ENCODE assay signal across 13 cellular contexts in genomic region chr1:205599667-205600042, GRCh38. TPM values are rescaled to one million over a fixed set of nuclear protein-coding genes. Genes with fewer than 3 reads are reported as not detected.
A peak's percentile ranks its signal among the peaks of the same experiment; 100 is the strongest.
DNase-seq lines count a peak whose midpoint lies in the region; ATAC-seq and TF ChIP-seq lines count a peak whose summit lies in the region.
"Had no signal": no experiment of that assay in that cellular context is flagged by ENCODE, and none has a peak within 500 bp of the region (broad histone marks: within the 10 kb centered on the region; RNA-seq: fewer than 3 reads in every experiment).

No MANE protein-coding gene starts in this region.

- DNase-seq in heart right ventricle (no peak), Right ventricle myocardium superior (no peak), brain microvascular endothelial cell (no peak), mesenchymal stem cell (no peak), upper lobe of left lung (no peak), middle frontal gyrus (ENCODE audit: extremely low spot score, low spot score) (no peak), UCSD-AML1 (lab: John Stamatoyannopoulos, UW; ENCODE audit: unreplicated experiment) (no peak), cerebellar cortex (ENCODE audit: low spot score) (no peak)
- DNase-seq: activated gamma-delta T cell treated with Interleukin-2 at 50 U/mL for 16 hours; effector CD4-positive, alpha-beta T cell; GDM1; NCI-H2029; nephron progenitor cell had no signal

- no peak overlapping the region for H2AFZ ChIP-seq in mesenchymal stem cell (ENCODE audit: low read depth, low read length)

- H3K36me3 ChIP-seq in heart right ventricle (peaks cover 0 to 38% (median 0%) of the 10 kb centered on the region in 9 donors), brain microvascular endothelial cell (replicated peaks) (no peaks in the 10 kb centered on the region), mesenchymal stem cell (ENCODE audit: control insufficient read depth in 1 of 2, insufficient read depth in 2 of 2, low read depth in 1 of 2, low read length in 2 of 2) (peaks cover 12 to 14% of the 10 kb centered on the region in 2 experiments), upper lobe of left lung (peaks cover 0 to 17% (median 0%) of the 10 kb centered on the region in 4 donors)

- H3K9ac ChIP-seq in mesenchymal stem cell (ENCODE audit: low read length), result peak overlapping the region; percentile 77

- TF ChIP-seq POLR2A in upper lobe of left lung (IDR thresholded peaks at IDR 0.05), result no peak

- H3K14ac ChIP-seq in mesenchymal stem cell (ENCODE audit: low read length in 2 of 2), result no peak overlapping the region

- peaks cover 4% of the 10 kb centered on the region for H3K79me1 ChIP-seq in mesenchymal stem cell (replicated peaks; ENCODE audit: low read length, poor library complexity, severe bottlenecking)

- peak overlapping the region; percentile 44 to 84 for H3K18ac ChIP-seq in mesenchymal stem cell (ENCODE audit: low read depth in 1 of 2, low read length in 2 of 2)

- intact Hi-C loops in heart right ventricle (cut with DNase I), result loop anchor here in 3 of 10 donors (2.0 to 10.0 kb wide), 4 partner anchors 31 to 115 kb away; partner anchors contain the start of gene ELK4 (in 2 of the 3)
- intact Hi-C loops in Right ventricle myocardium superior (cut with DNase I), result loop anchor here (5.0 kb wide), 1 partner anchor 33 kb away; the partner anchor contains the start of gene ELK4

- peak overlapping the region; percentile 15 to 62 for H3K4ac ChIP-seq in mesenchymal stem cell (ENCODE audit: low read depth in 1 of 2, low read length in 2 of 2)

- no peak overlapping the region for H2BK15ac ChIP-seq in mesenchymal stem cell (ENCODE audit: low read depth, poor library complexity, severe bottlenecking)

- no peak for ATAC-seq in heart right ventricle
- ATAC-seq in Right ventricle myocardium superior (ENCODE audit: poor library complexity), result no peak
- no peak for ATAC-seq in upper lobe of left lung (ENCODE audit: low FRiP score in 2 of 2)

- H2BK120ac ChIP-seq in mesenchymal stem cell (ENCODE audit: low read depth, low read length), result peak overlapping the region; percentile 21

- no peak for TF ChIP-seq EP300 in upper lobe of left lung (IDR thresholded peaks at IDR 0.05)

- H3K27me3 ChIP-seq in heart right ventricle, result no peaks in the 10 kb centered on the region
- H3K27me3 ChIP-seq in brain microvascular endothelial cell (replicated peaks), result no peaks in the 10 kb centered on the region
- H3K27me3 ChIP-seq in mesenchymal stem cell (ENCODE audit: control insufficient read depth in 1 of 2, insufficient read depth in 1 of 2, low read length in 2 of 2), result no peaks in the 10 kb centered on the region
- no peaks in the 10 kb centered on the region for H3K27me3 ChIP-seq in upper lobe of left lung

- TF ChIP-seq CTCF in heart right ventricle (IDR thresholded peaks at IDR 0.05) (no peak), brain microvascular endothelial cell (IDR thresholded peaks at IDR 0.05; ENCODE audit: low read depth, low read length, missing control alignments) (no peak), upper lobe of left lung (IDR thresholded peaks at IDR 0.05) (no peak)

- peaks cover 8 to 43% (median 35%) of the 10 kb centered on the region in 9 donors for H3K4me1 ChIP-seq in heart right ventricle
- peaks cover 13% of the 10 kb centered on the region for H3K4me1 ChIP-seq in mesenchymal stem cell (ENCODE audit: control insufficient read depth, insufficient read depth, low read depth, low read length)
- H3K4me1 ChIP-seq in upper lobe of left lung, result peaks cover 17 to 20% (median 18%) of the 10 kb centered on the region in 4 donors

- peak overlapping the region; percentile 64 for H4K91ac ChIP-seq in mesenchymal stem cell (ENCODE audit: low read length)

- peak overlapping the region; percentile 40 for H2AK5ac ChIP-seq in mesenchymal stem cell (ENCODE audit: low read length, severe bottlenecking)

- peak overlapping the region; percentile 12 to 93 for H2BK12ac ChIP-seq in mesenchymal stem cell (ENCODE audit: low read length in 2 of 2)

- H3K27ac ChIP-seq in heart right ventricle (peak overlapping the region in 9 of 10 donors; percentile 20 to 83 (median 71)), brain microvascular endothelial cell (peak overlapping the region; percentile 63), mesenchymal stem cell (ENCODE audit: low read length, poor library complexity, severe bottlenecking) (peak overlapping the region; percentile 56), upper lobe of left lung (peak overlapping the region in 3 of 4 donors; percentile 45 to 82 (median 60))

- WGBS in heart right ventricle, 2 donors, result 61 to 71% methylated on average over 5 of the region's 5 CpGs
- 97% methylated on average over 5 of the region's 5 CpGs for WGBS in mesenchymal stem cell
- 74 to 86% methylated on average over 5 of the region's 5 CpGs for WGBS in upper lobe of left lung, 2 donors

- peak overlapping the region in 1 of 10 donors; percentile 16 for H3K4me3 ChIP-seq in heart right ventricle
- H3K4me3 ChIP-seq in brain microvascular endothelial cell (ENCODE audit: low read depth, low read length), result no peak overlapping the region
- H3K4me3 ChIP-seq in mesenchymal stem cell (ENCODE audit: insufficient read depth in 1 of 2, low read depth in 1 of 2, low read length in 2 of 2), result peak overlapping the region in 1 of 2 experiments; percentile 21
- H3K4me3 ChIP-seq in upper lobe of left lung, result no peak overlapping the region

- in situ Hi-C loops in brain microvascular endothelial cell (cut with HindIII; ENCODE audit: low pct_ligation_motif_present, low sequenced_read_pairs), result no loop called here

- no peaks in the 10 kb centered on the region for H3K9me3 ChIP-seq in heart right ventricle
- no peaks in the 10 kb centered on the region for H3K9me3 ChIP-seq in mesenchymal stem cell (ENCODE audit: control insufficient read depth, low read length)
- no peaks in the 10 kb centered on the region for H3K9me3 ChIP-seq in upper lobe of left lung

- H4K8ac ChIP-seq in mesenchymal stem cell (ENCODE audit: low read length), result peak overlapping the region; percentile 59

- H3K23ac ChIP-seq in mesenchymal stem cell (ENCODE audit: low read length in 2 of 2), result no peak overlapping the region

- peak overlapping the region; percentile 4 for H2BK5ac ChIP-seq in mesenchymal stem cell (ENCODE audit: low read depth, low read length, poor library complexity, severe bottlenecking)

- no peak overlapping the region for H3K4me2 ChIP-seq in mesenchymal stem cell (ENCODE audit: low read length, poor library complexity, severe bottlenecking)

RNA-seq across cellular contexts. Expression of gene ELK4, which starts 32.2 kb away (rescaled TPM):
- 10 to 100 TPM; 34.2 to 45.6 (median 40.2) TPM for total RNA-seq in heart right ventricle
- polyA plus RNA-seq in heart right ventricle, result 1 to 10 TPM; 4.7 to 5.9 TPM
- total RNA-seq in Right ventricle myocardium superior, result 31.1 TPM
- 12.7 TPM for polyA plus RNA-seq in mesenchymal stem cell (2013, experiment 1 of 2)
- polyA plus RNA-seq in mesenchymal stem cell (2013, experiment 2 of 2), result 12.6 TPM
- 10 to 100 TPM; 15.7 to 65.4 (median 30.2) TPM for total RNA-seq in upper lobe of left lung
